ENCODE assay signal across 1 cellular context in the genomic region with DNA sequence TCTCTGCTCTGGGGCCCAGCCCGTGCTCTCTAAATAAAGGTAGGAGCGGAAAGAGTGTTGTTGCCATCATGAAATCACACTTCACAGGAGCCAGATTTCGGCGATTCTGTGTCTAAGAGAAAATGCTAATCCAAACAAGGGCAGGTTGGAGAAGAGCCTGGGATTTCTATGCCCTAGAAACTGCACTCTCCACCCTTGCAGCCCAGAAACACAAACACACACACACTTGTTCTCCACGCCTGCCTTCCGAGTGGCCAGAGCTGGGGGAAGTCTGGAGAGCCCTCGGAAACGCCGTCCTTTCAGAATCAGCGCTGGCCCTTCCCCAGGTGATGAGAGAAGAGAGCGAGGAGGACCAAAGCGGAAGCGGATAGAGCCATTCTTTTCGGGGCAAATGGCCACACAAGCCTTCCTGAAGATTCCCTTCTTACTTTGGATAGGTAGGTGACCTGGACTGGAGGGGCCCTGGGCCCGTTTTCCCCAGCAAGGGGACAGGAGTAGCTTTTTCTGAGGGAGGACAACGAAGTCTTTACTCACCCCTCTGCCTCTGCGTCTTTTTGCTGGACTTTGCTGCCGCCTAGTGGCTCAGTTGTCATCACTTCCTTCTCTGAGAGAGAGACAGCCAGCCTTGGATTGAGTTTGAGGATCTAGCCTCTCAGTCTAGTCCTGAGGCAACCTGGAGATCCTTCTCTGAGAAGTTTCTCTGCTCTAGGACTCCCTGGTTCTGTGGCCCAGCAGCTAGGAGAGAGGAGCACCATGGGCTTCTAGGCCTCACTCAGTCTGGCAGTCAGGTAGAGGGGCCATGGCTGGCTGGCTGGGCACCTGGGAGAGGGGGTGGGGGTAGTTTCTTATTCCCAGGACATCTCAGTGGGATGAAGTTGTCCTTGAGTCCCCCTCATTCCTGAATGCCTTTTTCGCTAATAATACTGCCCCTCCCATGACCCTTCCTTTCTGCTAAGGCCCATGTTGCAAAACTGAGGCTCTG.
TF ChIP-seq lines count a peak whose summit lies in the region.

No MANE protein-coding gene starts in this region.

TF ChIP-seq in Ishikawa, 13 proteins besides CTCF, POLR2A, EP300 and RAD21:
- TF ChIP-seq, protein P1, sequence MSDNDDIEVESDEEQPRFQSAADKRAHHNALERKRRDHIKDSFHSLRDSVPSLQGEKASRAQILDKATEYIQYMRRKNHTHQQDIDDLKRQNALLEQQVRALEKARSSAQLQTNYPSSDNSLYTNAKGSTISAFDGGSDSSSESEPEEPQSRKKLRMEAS (IDR thresholded peaks at IDR 0.05), result 0 out of 2 replicates have a peak, but pooled peaks have one; percentile 2
- TF ChIP-seq CREB1 (IDR thresholded peaks at IDR 0.05; ENCODE audit: low read depth), result no peak
